8 cellular contexts compared by ENCODE assay signal in the genomic region with DNA sequence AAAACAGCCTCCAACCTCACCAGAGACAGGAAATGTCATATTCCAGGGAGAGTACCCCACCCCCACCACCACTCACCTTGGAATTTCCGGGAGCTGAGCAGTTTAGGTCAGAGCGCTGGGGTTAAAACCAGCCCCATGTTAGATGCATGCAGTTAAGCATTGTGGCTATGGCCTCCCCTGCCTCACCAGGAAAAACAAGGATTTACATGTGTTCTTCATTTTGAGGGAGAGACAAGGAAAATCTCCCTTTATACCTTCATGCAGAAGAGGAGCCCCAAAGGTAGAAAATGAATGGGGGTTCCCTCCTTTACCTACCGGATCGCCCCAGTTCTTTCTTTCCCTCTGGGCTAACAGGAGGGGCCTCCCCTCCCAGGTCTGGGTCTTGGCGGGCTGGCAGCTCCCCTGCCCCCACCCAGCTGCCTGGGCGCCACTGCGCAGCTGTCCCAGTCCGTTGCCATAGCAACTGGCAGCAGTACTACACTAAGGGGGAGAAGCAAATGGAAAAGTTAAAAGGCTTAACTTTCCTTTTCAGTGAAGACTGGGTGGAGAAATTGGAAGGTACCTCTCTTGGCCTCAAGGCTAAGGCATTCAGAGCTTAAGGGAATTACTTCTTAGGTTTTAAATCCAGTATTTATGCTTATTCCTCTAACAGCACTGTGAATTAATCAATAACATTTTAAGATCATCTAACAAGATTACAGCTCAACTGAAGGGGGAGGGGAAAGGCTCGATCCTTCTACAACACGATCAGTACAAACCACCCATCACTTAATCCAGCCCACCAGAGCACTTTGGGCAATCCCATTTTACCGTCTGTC. TPM values are rescaled to one million over a fixed set of nuclear protein-coding genes. Genes with fewer than 3 reads are reported as not detected.
DNase-seq lines count a peak whose midpoint lies in the region; ATAC-seq, FAIRE-seq and TF ChIP-seq lines count a peak whose summit lies in the region.

No MANE protein-coding gene starts in this region.

- H3K9me3 ChIP-seq in WERI-Rb-1 (ENCODE audit: severe bottlenecking), result no peaks in the 10 kb centered on the region
- no peaks in the 10 kb centered on the region for H3K9me3 ChIP-seq in keratinocyte (ENCODE audit: control insufficient read depth, low read depth, low read length)
- H3K9me3 ChIP-seq in smooth muscle cell (replicated peaks; ENCODE audit: low read depth), result no peaks in the 10 kb centered on the region

- H3K9ac ChIP-seq in keratinocyte (ENCODE audit: control insufficient read depth, extremely low read depth, insufficient read depth, low read length) (peak overlapping the region; percentile 72), smooth muscle cell (ENCODE audit: low read depth) (peak overlapping the region; percentile 92)

- H3K79me2 ChIP-seq in keratinocyte (ENCODE audit: control insufficient read depth, insufficient read depth, low read length), result peaks cover 16% of the 10 kb centered on the region
- H3K79me2 ChIP-seq in smooth muscle cell (ENCODE audit: low read depth), result peaks cover 55% of the 10 kb centered on the region

- H4K20me1 ChIP-seq in keratinocyte (ENCODE audit: control insufficient read depth, extremely low read depth, insufficient read depth, low read length) (no peaks in the 10 kb centered on the region), smooth muscle cell (ENCODE audit: low read depth) (no peaks in the 10 kb centered on the region)

- dilution Hi-C loops in keratinocyte (cut with MboI; ENCODE audit: extremely low pct_ligation_motif_present, low sequenced_read_pairs), result no loop called here

- peak overlapping the region; percentile 55 for H3K27ac ChIP-seq in WERI-Rb-1
- H3K27ac ChIP-seq in keratinocyte (ENCODE audit: control insufficient read depth, insufficient read depth, low read length), result peak overlapping the region; percentile 89
- H3K27ac ChIP-seq in smooth muscle cell (ENCODE audit: low read depth), result peak overlapping the region; percentile 95

- H3K9me1 ChIP-seq in keratinocyte (ENCODE audit: control insufficient read depth, extremely low read depth, insufficient read depth, low read length), result no peaks in the 10 kb centered on the region

- H3K4me1 ChIP-seq in keratinocyte (ENCODE audit: control insufficient read depth, extremely low read depth, insufficient read depth, low read length), result peaks cover 32% of the 10 kb centered on the region
- H3K4me1 ChIP-seq in smooth muscle cell (ENCODE audit: low read depth), result peaks cover 57% of the 10 kb centered on the region

- whole genome bisulfite sequencing in smooth muscle cell (ENCODE audit: low lambda C conversion rate), result 1% methylated on average over 11 of the region's 11 CpGs

- peak; percentile 85 for ATAC-seq in HG02623 (IDR thresholded peaks at IDR 0.05; ENCODE audit: unreplicated experiment)
- no peak for ATAC-seq in GM21381 (IDR thresholded peaks at IDR 0.05; ENCODE audit: unreplicated experiment)

- H3K27me3 ChIP-seq in WERI-Rb-1 (ENCODE audit: insufficient read depth, low read depth, severe bottlenecking) (no peaks in the 10 kb centered on the region), keratinocyte (ENCODE audit: control insufficient read depth, extremely low read depth, insufficient read depth, low read length) (no peaks in the 10 kb centered on the region), smooth muscle cell (ENCODE audit: low read depth) (no peaks in the 10 kb centered on the region)

- TF ChIP-seq CTCF in WERI-Rb-1 (IDR thresholded peaks at IDR 0.05; ENCODE audit: low read depth, low read length) (no peak), choroid plexus epithelial cell (conservative IDR thresholded peaks at IDR 0.05; ENCODE audit: low read depth, low read length) (no peak), keratinocyte (optimal IDR thresholded peaks at IDR 0.05 in 1 of 3, IDR thresholded peaks at IDR 0.05 in 1 of 3, conservative IDR thresholded peaks at IDR 0.05 in 1 of 3; ENCODE audit: extremely low read depth in 1 of 3, insufficient read depth in 2 of 3, low read length in 3 of 3) (no peak), smooth muscle cell (IDR thresholded peaks at IDR 0.05; ENCODE audit: borderline replicate concordance, insufficient read depth, poor library complexity, severe bottlenecking) (no peak)

- peaks cover 29% of the 10 kb centered on the region for H3F3A ChIP-seq in smooth muscle cell (ENCODE audit: low read depth)

- H3K36me3 ChIP-seq in WERI-Rb-1 (peaks cover 22% of the 10 kb centered on the region), keratinocyte (ENCODE audit: control insufficient read depth in 2 of 2, extremely low read depth in 1 of 2, insufficient read depth in 2 of 2, low read length in 2 of 2) (peaks cover 10 to 13% of the 10 kb centered on the region in 2 experiments), smooth muscle cell (ENCODE audit: low read depth) (peaks cover 9% of the 10 kb centered on the region)

- H2AFZ ChIP-seq in keratinocyte (ENCODE audit: control insufficient read depth, low read length) (peak overlapping the region; percentile 55), smooth muscle cell (ENCODE audit: low read depth) (peak overlapping the region; percentile 53)

- H3K4me2 ChIP-seq in keratinocyte (ENCODE audit: control insufficient read depth, extremely low read depth, insufficient read depth, low read depth, low read length) (peak overlapping the region; percentile 89), smooth muscle cell (peak overlapping the region; percentile 87)

- peak overlapping the region; percentile 23 for H3K4me3 ChIP-seq in WERI-Rb-1 (ENCODE audit: low read depth, low read length)
- H3K4me3 ChIP-seq in choroid plexus epithelial cell (ENCODE audit: low read depth, low read length), result peak overlapping the region; percentile 54
- peak overlapping the region; percentile 1 to 26 (median 14) for H3K4me3 ChIP-seq in keratinocyte (ENCODE audit: control insufficient read depth in 2 of 3, extremely low read depth in 1 of 3, insufficient read depth in 2 of 3, low read depth in 1 of 3, low read length in 3 of 3)
- peak overlapping the region; percentile 50 for H3K4me3 ChIP-seq in smooth muscle cell

- peak; percentile 96 for DNase-seq in ELF-1 (ENCODE audit: low read depth, low spot score)
- peak; percentile 96 for DNase-seq in NCI-H2029 (lab: John Stamatoyannopoulos, UW)
- peak; percentile 92 for DNase-seq in WERI-Rb-1
- peak; percentile 93 for DNase-seq in choroid plexus epithelial cell (ENCODE audit: low read depth)
- no peak for DNase-seq in keratinocyte (ENCODE audit: low read depth, low spot score)
- peak; percentile 25 for DNase-seq in smooth muscle cell (lab: John Stamatoyannopoulos, UW; ENCODE audit: unreplicated experiment)

- no peak for FAIRE-seq in keratinocyte (lab: Jason Lieb, UNC)

RNA-seq across cellular contexts. Expression of gene CBX5, which starts 20.5 kb away (rescaled TPM):
- polyA plus RNA-seq in keratinocyte, result 15.5 to 25.8 TPM (median 23.3 TPM) in 3 replicates
- 20.2 TPM for polyA plus RNA-seq in keratinocyte (2011; ENCODE audit: low read depth)
- 9.9 and 17.5 TPM in 2 replicates for polyA plus RNA-seq in keratinocyte (2011; cell fraction: cytosol; rRNA removed)
- 19.6 and 22.4 TPM in 2 replicates for polyA plus RNA-seq in keratinocyte (2011; cell fraction: nucleus; rRNA removed)
- 9.0 and 20.1 TPM in 2 replicates for polyA plus RNA-seq in keratinocyte (2012; ENCODE audit: low replicate concordance)
- polyA minus RNA-seq in keratinocyte, result 32.0 to 66.7 TPM (median 33.1 TPM) in 3 replicates
- 20.5 TPM for polyA minus RNA-seq in keratinocyte (2011; cell fraction: cytosol; rRNA and poly(A)+ RNA removed)
- 14.8 and 32.6 TPM in 2 replicates for polyA minus RNA-seq in keratinocyte (2011; cell fraction: nucleus; rRNA and poly(A)+ RNA removed)
- total RNA-seq in smooth muscle cell, result 58.9 and 67.4 TPM in 2 replicates
- 25.0 and 26.1 TPM in 2 replicates for polyA plus RNA-seq in smooth muscle cell

RNA-seq across cellular contexts. Expression of gene HNRNPA1, which starts 21.1 kb away (rescaled TPM):
- polyA plus RNA-seq in keratinocyte, result 269 to 1,061 TPM (median 583 TPM) in 3 replicates
- 866 TPM for polyA plus RNA-seq in keratinocyte (2011; ENCODE audit: low read depth)
- polyA plus RNA-seq in keratinocyte (2011; cell fraction: cytosol; rRNA removed), result 514 and 556 TPM in 2 replicates
- 391 and 470 TPM in 2 replicates for polyA plus RNA-seq in keratinocyte (2011; cell fraction: nucleus; rRNA removed)
- polyA plus RNA-seq in keratinocyte (2012; ENCODE audit: low replicate concordance), result 660 and 1,102 TPM in 2 replicates
- polyA minus RNA-seq in keratinocyte, result 134 to 550 TPM (median 267 TPM) in 3 replicates
- 319 TPM for polyA minus RNA-seq in keratinocyte (2011; cell fraction: cytosol; rRNA and poly(A)+ RNA removed)
- polyA minus RNA-seq in keratinocyte (2011; cell fraction: nucleus; rRNA and poly(A)+ RNA removed), result 117 and 201 TPM in 2 replicates
- 378 and 483 TPM in 2 replicates for total RNA-seq in smooth muscle cell
- 440 and 451 TPM in 2 replicates for polyA plus RNA-seq in smooth muscle cell

RNA-seq across cellular contexts. Expression of gene NFE2, which starts 41.4 kb away (rescaled TPM):
- 0.09 to 0.42 TPM (median 0.25 TPM) in 3 replicates for polyA plus RNA-seq in keratinocyte
- polyA plus RNA-seq in keratinocyte (2011; ENCODE audit: low read depth), result not detected
- 0.16 and 0.19 TPM in 2 replicates for polyA plus RNA-seq in keratinocyte (2011; cell fraction: cytosol; rRNA removed)
- polyA plus RNA-seq in keratinocyte (2011; cell fraction: nucleus; rRNA removed), result 0.20 and 0.22 TPM in 2 replicates
- 0.06 and 0.17 TPM in 2 replicates for polyA plus RNA-seq in keratinocyte (2012; ENCODE audit: low replicate concordance)
- polyA minus RNA-seq in keratinocyte, result 0.10 TPM in 1 of 3 replicates, not detected in the others
- not detected for polyA minus RNA-seq in keratinocyte (2011; cell fraction: cytosol; rRNA and poly(A)+ RNA removed)
- polyA minus RNA-seq in keratinocyte (2011; cell fraction: nucleus; rRNA and poly(A)+ RNA removed), result not detected in 2 replicates
- total RNA-seq in smooth muscle cell, result 0.13 TPM in 1 of 2 replicates, not detected in the other
- 0.24 and 1.9 TPM in 2 replicates for polyA plus RNA-seq in smooth muscle cell
